10 cellular contexts compared by ENCODE assay signal in genomic region chr1:113057006-113057405, GRCh38. TPM values are rescaled to one million over a fixed set of nuclear protein-coding genes. Genes with fewer than 3 reads are reported as not detected.
DNase-seq lines count a peak whose midpoint lies in the region; ATAC-seq and TF ChIP-seq lines count a peak whose summit lies in the region.
"Had no signal": no experiment of that assay in that cellular context is flagged by ENCODE, and none has a peak within 500 bp of the region (broad histone marks: within the 10 kb centered on the region; RNA-seq: fewer than 3 reads in every experiment).

No MANE protein-coding gene starts in this region.

- H3K4me1 ChIP-seq in BE2C, result peaks cover 27% of the 10 kb centered on the region

- H3K36me3 ChIP-seq in BE2C, result no peaks in the 10 kb centered on the region
- H3K36me3 ChIP-seq: upper lobe of left lung had no signal

- ATAC-seq in HG03442 (IDR thresholded peaks at IDR 0.05; ENCODE audit: unreplicated experiment), result no peak
- ATAC-seq in HG02938 (IDR thresholded peaks at IDR 0.05; ENCODE audit: unreplicated experiment), result no peak
- no peak for ATAC-seq in HG03108 (IDR thresholded peaks at IDR 0.05; ENCODE audit: unreplicated experiment)

- H3K4me3 ChIP-seq in BE2C (ENCODE audit: low read depth, low read length) (no peak overlapping the region), LNCaP clone FGC (ENCODE audit: low read depth, low read length) (no peak overlapping the region), choroid plexus epithelial cell (ENCODE audit: low read depth, low read length) (no peak overlapping the region)
- H3K4me3 ChIP-seq: upper lobe of left lung had no signal

- H3K9me3 ChIP-seq in BE2C, result no peaks in the 10 kb centered on the region
- H3K9me3 ChIP-seq: upper lobe of left lung had no signal

- peak; percentile 43 for DNase-seq in BE2C
- peak; percentile 96 for DNase-seq in LNCaP clone FGC (ENCODE audit: low read depth)
- peak; percentile 34 for DNase-seq in choroid plexus epithelial cell (ENCODE audit: low read depth)
- DNase-seq in mesenteric fat pad (ENCODE audit: low spot score), result peak; percentile 26
- DNase-seq in activated naive CD4-positive, alpha-beta T cell treated with anti-CD3 and anti-CD28 coated beads, Interleukin-2, amount 50 U/mL, for 16 hours, result no peak
- DNase-seq: EL, upper lobe of left lung had no signal

- no peaks in the 10 kb centered on the region for H3K27me3 ChIP-seq in BE2C
- H3K27me3 ChIP-seq: upper lobe of left lung had no signal

- TF ChIP-seq CTCF in BE2C (IDR thresholded peaks at IDR 0.05; ENCODE audit: low read depth, low read length), result peak; percentile 20
- peak; percentile 31 for TF ChIP-seq CTCF in LNCaP clone FGC (IDR thresholded peaks at IDR 0.05; ENCODE audit: control insufficient read depth, extremely low read depth, insufficient read depth)
- TF ChIP-seq CTCF in choroid plexus epithelial cell (conservative IDR thresholded peaks at IDR 0.05; ENCODE audit: low read depth, low read length), result peak; percentile 4

RNA-seq across cellular contexts. Expression of gene LRIG2, which starts 16.0 kb away (rescaled TPM):
- polyA plus RNA-seq in BE2C (2012; ENCODE audit: insufficient read depth, insufficient read length, low read depth), result 5.7 TPM
- 13.4 TPM for total RNA-seq in mesenteric fat pad
